1 cellular context compared by ENCODE assay signal in the genomic region with DNA sequence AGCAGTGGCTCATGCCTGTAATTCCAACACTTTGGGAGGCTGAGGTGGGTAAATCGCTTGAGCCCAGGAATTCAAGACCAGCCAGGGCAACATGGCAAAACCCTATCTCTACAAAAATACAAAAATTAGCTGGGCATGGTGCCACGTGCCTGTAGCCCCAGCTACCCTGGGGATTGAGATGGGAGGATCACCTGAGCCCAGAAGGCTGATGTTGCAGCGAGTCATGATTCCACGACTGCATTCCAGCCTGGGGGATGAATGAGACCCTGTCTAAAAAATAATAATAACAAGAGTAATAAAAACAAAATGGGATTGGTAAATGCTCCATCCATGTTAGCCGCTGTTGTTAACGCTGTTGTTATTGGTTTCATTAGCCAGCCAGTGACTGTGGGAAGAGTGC.
A peak's percentile ranks its signal among the peaks of the same experiment; 100 is the strongest.
TF ChIP-seq lines count a peak whose summit lies in the region.

No MANE protein-coding gene starts in this region.

TF ChIP-seq in K562, 482 proteins besides CTCF, POLR2A, EP300 and RAD21:
- TF ChIP-seq ATF1 (CRISPR knock-in tag; IDR thresholded peaks at IDR 0.05) = no peak
- no peak for TF ChIP-seq ATF1 (tag; IDR thresholded peaks at IDR 0.05)
- TF ChIP-seq DPF2 (IDR thresholded peaks at IDR 0.05) = no peak
- 0 out of 2 replicates have a peak, but pooled peaks have one; percentile 7 for TF ChIP-seq ZNF584 (CRISPR knock-in tag; IDR thresholded peaks at IDR 0.05; ENCODE audit: low read depth)
- TF ChIP-seq PPARD (CRISPR knock-in tag; IDR thresholded peaks at IDR 0.05) = no peak
- no peak for TF ChIP-seq PHB (CRISPR knock-in tag; IDR thresholded peaks at IDR 0.05)
- no peak for TF ChIP-seq KLF16 (IDR thresholded peaks at IDR 0.05)
- no peak for TF ChIP-seq ZNF436 (CRISPR knock-in tag; IDR thresholded peaks at IDR 0.05)
- no peak for TF ChIP-seq RNF2 (IDR thresholded peaks at IDR 0.05)
TF ChIP-seq in K562: peak in this region for 1.
